In the genomic region with DNA sequence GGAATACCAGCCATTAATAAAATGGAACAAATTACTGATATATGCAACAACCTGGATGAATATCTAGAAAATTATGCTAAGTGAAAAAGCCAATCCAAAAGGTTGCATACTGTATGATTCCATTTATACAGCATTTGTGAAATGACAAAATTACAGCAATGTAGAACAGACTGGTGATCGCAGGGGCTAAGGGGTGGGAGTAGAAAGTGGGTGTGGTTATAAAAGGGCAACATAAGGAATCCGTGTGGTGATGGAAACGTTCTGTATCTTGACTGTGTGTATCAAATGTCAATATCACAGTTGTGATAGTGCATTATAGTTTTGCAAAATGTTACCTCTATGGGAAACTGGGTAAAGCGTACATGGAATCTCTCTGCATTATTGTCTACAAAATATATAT, we compare ENCODE assay signal across 20 cellular contexts. TPM values are rescaled to one million over a fixed set of nuclear protein-coding genes. Genes with fewer than 3 reads are reported as not detected.
"Had no signal": no experiment of that assay in that cellular context is flagged by ENCODE, and none has a peak within 500 bp of the region (broad histone marks: within the 10 kb centered on the region; RNA-seq: fewer than 3 reads in every experiment).

No MANE protein-coding gene starts in this region.

- DNase-seq: activated B cell treated with CpG ODN at 0.5 μM for 24 hours; activated CD4-positive, alpha-beta T cell treated with anti-CD3 and anti-CD28 coated beads for 4 hours; activated CD8-positive, alpha-beta memory T cell treated with anti-CD3 and anti-CD28 coated beads, Interleukin-2, amount 50 U/mL, for 4 hours; activated naive CD4-positive, alpha-beta T cell treated with anti-CD3 and anti-CD28 coated beads, Interleukin-2, amount 10 ng/mL, durations not matched to agents 7 days and 5 days; activated T-cell treated with anti-CD3 and anti-CD28 coated beads, Interleukin-2, amount 50 U/mL, for 4 hours; dermis blood vessel endothelial cell; effector memory CD4-positive, alpha-beta T cell; heart left ventricle; kidney; nephron progenitor cell; occipital lobe; posterior cingulate gyrus; retina; spleen; stimulated activated CD4-positive, alpha-beta T cell treated with anti-CD3 and anti-CD28 coated beads, Interleukin-4, amount 100 ng/mL, for 4 hours; substantia nigra; tibial artery had no signal

- H3K4me3 Mint-ChIP-seq: activated B cell treated with CpG ODN at 0.5 μM for 24 hours; activated naive CD4-positive, alpha-beta T cell treated with anti-CD3 and anti-CD28 coated beads, Interleukin-2, amount 10 ng/mL, durations not matched to agents 7 days and 5 days; activated T-cell treated with anti-CD3 and anti-CD28 coated beads, Interleukin-2, amount 50 U/mL, for 4 hours; nephron progenitor cell; stimulated activated memory B cell treated with anti-CD40 and anti-IgM and Interleukin-4, amounts not matched to agents 10 μg/mL and 1 μg/mL and 100 μg/mL, for 72 hours had no signal

- H3K27me3 Mint-ChIP-seq: activated B cell treated with CpG ODN at 0.5 μM for 24 hours; activated naive CD4-positive, alpha-beta T cell treated with anti-CD3 and anti-CD28 coated beads, Interleukin-2, amount 10 ng/mL, durations not matched to agents 7 days and 5 days; stimulated activated memory B cell treated with anti-CD40 and anti-IgM and Interleukin-4, amounts not matched to agents 10 μg/mL and 1 μg/mL and 100 μg/mL, for 72 hours had no signal

- H3K9me3 Mint-ChIP-seq: activated B cell treated with CpG ODN at 0.5 μM for 24 hours; activated naive CD4-positive, alpha-beta T cell treated with anti-CD3 and anti-CD28 coated beads, Interleukin-2, amount 10 ng/mL, durations not matched to agents 7 days and 5 days; activated T-cell treated with anti-CD3 and anti-CD28 coated beads, Interleukin-2, amount 50 U/mL, for 4 hours; nephron progenitor cell; stimulated activated memory B cell treated with anti-CD40 and anti-IgM and Interleukin-4, amounts not matched to agents 10 μg/mL and 1 μg/mL and 100 μg/mL, for 72 hours had no signal

- H3K4me1 Mint-ChIP-seq: activated B cell treated with CpG ODN at 0.5 μM for 24 hours; stimulated activated memory B cell treated with anti-CD40 and anti-IgM and Interleukin-4, amounts not matched to agents 10 μg/mL and 1 μg/mL and 100 μg/mL, for 72 hours had no signal

- H3K27ac Mint-ChIP-seq: activated B cell treated with CpG ODN at 0.5 μM for 24 hours; activated naive CD4-positive, alpha-beta T cell treated with anti-CD3 and anti-CD28 coated beads, Interleukin-2, amount 10 ng/mL, durations not matched to agents 7 days and 5 days; stimulated activated memory B cell treated with anti-CD40 and anti-IgM and Interleukin-4, amounts not matched to agents 10 μg/mL and 1 μg/mL and 100 μg/mL, for 72 hours had no signal

RNA-seq across cellular contexts. Expression of a gene that starts 45.5 kb away (rescaled TPM):
- total RNA-seq: activated B cell treated with CpG ODN at 0.5 μM for 24 hours, dermis blood vessel endothelial cell, endothelial cell of umbilical vein, esophagus muscularis mucosa, occipital lobe had no signal
- polyA plus RNA-seq: endothelial cell of umbilical vein had no signal
